ENCODE assay signal across 36 cellular contexts in genomic region chr6:27400877-27401642, GRCh38.
"Had no signal": no experiment of that assay in that cellular context is flagged by ENCODE, and none has a peak within 500 bp of the region (broad histone marks: within the 10 kb centered on the region; RNA-seq: fewer than 3 reads in every experiment).

No MANE protein-coding gene starts in this region.

- H3K4me3 ChIP-seq: adrenal gland, body of pancreas had no signal

- H3K27me3 ChIP-seq: adrenal gland, body of pancreas had no signal

- H3K4me1 ChIP-seq: adrenal gland, body of pancreas had no signal

- H3K4me1 Mint-ChIP-seq: activated B cell treated with CpG ODN at 0.5 μM for 24 hours; activated CD8-positive, alpha-beta memory T cell treated with anti-CD3 and anti-CD28 coated beads, Interleukin-2, amount 10 ng/mL, durations not matched to agents 7 days and 5 days; activated naive CD4-positive, alpha-beta T cell treated with anti-CD3 and anti-CD28 coated beads, Interleukin-2, amount 10 ng/mL, durations not matched to agents 7 days and 5 days; T-helper 17 cell had no signal

- H3K36me3 ChIP-seq: adrenal gland, WERI-Rb-1 had no signal

- ATAC-seq: activated CD4-positive, CD25-positive, alpha-beta regulatory T cell treated with anti-CD3 and anti-CD28 coated beads, Interleukin-2, amount 50 U/mL, for 24 hours; activated CD8-positive, alpha-beta memory T cell treated with anti-CD3 and anti-CD28 coated beads, Interleukin-2, amount 10 ng/mL, durations not matched to agents 7 days and 5 days; activated CD8-positive, alpha-beta T cell treated with anti-CD3 and anti-CD28 coated beads, Interleukin-2, amount 10 ng/mL, durations not matched to agents 7 days and 5 days; activated naive CD4-positive, alpha-beta T cell treated with anti-CD3 and anti-CD28 coated beads, Interleukin-2, amount 50 U/mL, for 72 hours; body of pancreas; effector memory CD8-positive, alpha-beta T cell; esophagus mucosa; T-helper 17 cell had no signal

- DNase-seq: activated B cell treated with CpG ODN at 0.5 μM for 24 hours; activated CD4-positive, alpha-beta T cell treated with anti-CD3 and anti-CD28 coated beads for 48 hours; activated CD4-positive, alpha-beta T cell treated with anti-CD3 and anti-CD28 coated beads, Interleukin-2, amount 50 U/mL, for 1 hour; activated CD4-positive, alpha-beta T cell treated with anti-CD3 and anti-CD28 coated beads, Interleukin-2, amount 50 U/mL, for 48 hours; activated CD8-positive, alpha-beta memory T cell treated with anti-CD3 and anti-CD28 coated beads, Interleukin-2, amount 10 ng/mL, durations not matched to agents 7 days and 5 days; activated CD8-positive, alpha-beta memory T cell treated with anti-CD3 and anti-CD28 coated beads, Interleukin-2, amount 50 U/mL, for 4 hours; activated CD8-positive, alpha-beta T cell treated with anti-CD3 and anti-CD28 coated beads, Interleukin-2, amount 10 ng/mL, durations not matched to agents 7 days and 5 days; activated gamma-delta T cell; activated naive CD4-positive, alpha-beta T cell; activated naive CD4-positive, alpha-beta T cell treated with anti-CD3 and anti-CD28 coated beads, Interleukin-2, amount 10 ng/mL, durations not matched to agents 7 days and 5 days; activated T-cell treated with anti-CD3 and anti-CD28 coated beads, Interleukin-2, amount 50 U/mL, for 1 hour; activated T-cell treated with anti-CD3 and anti-CD28 coated beads, Interleukin-2, amount 50 U/mL, for 48 hours; adrenal gland; amygdala; aorta; body of pancreas; caudate nucleus; cortex of kidney; dermis blood vessel endothelial cell; effector CD4-positive, alpha-beta T cell; effector memory CD8-positive, alpha-beta T cell; foreskin fibroblast; head of caudate nucleus; T-helper 1 cell; T-helper 17 cell; T1000; WERI-Rb-1 had no signal

- H3K27me3 Mint-ChIP-seq: activated B cell treated with CpG ODN at 0.5 μM for 24 hours; activated CD8-positive, alpha-beta memory T cell treated with anti-CD3 and anti-CD28 coated beads, Interleukin-2, amount 10 ng/mL, durations not matched to agents 7 days and 5 days; activated naive CD4-positive, alpha-beta T cell treated with anti-CD3 and anti-CD28 coated beads, Interleukin-2, amount 10 ng/mL, durations not matched to agents 7 days and 5 days; T-helper 17 cell had no signal

- H3K27ac ChIP-seq: adrenal gland, body of pancreas, WERI-Rb-1 had no signal

- H3K27ac Mint-ChIP-seq: activated B cell treated with CpG ODN at 0.5 μM for 24 hours; activated CD8-positive, alpha-beta memory T cell treated with anti-CD3 and anti-CD28 coated beads, Interleukin-2, amount 10 ng/mL, durations not matched to agents 7 days and 5 days; activated CD8-positive, alpha-beta T cell treated with anti-CD3 and anti-CD28 coated beads, Interleukin-2, amount 10 ng/mL, durations not matched to agents 7 days and 5 days; activated naive CD4-positive, alpha-beta T cell treated with anti-CD3 and anti-CD28 coated beads, Interleukin-2, amount 10 ng/mL, durations not matched to agents 7 days and 5 days; activated naive CD4-positive, alpha-beta T cell treated with anti-CD3 and anti-CD28 coated beads, Interleukin-2, amount 50 U/mL, for 72 hours; activated T-helper 1 cell treated with anti-CD3 and anti-CD28 coated beads, Interleukin-12 subunit alpha, Interleukin-12 subunit beta, Interleukin-2, Interleukin-4 antibody, amounts not matched to agents 30 ng/mL and 10 ng/mL and 1 ng/mL, durations not matched to agents 14 hours and 24 hours and 36 hours; activated T-helper 2 cell treated with anti-CD3 and anti-CD28 coated beads, Interferon-gamma antibody, Interleukin-2, Interleukin-4, amounts not matched to agents 10 μg/mL and 5 μg/mL and 100 μg/mL, durations not matched to agents 14 hours and 24 hours and 36 hours; effector memory CD8-positive, alpha-beta T cell; T-helper 17 cell; T-helper 2 cell treated with Interferon-gamma antibody and Interleukin-4, amounts not matched to agents 5 μg/mL and 100 μg/mL, for 36 hours had no signal

- FAIRE-seq: colon, endometrium, frontal cortex had no signal

- H3K4me3 Mint-ChIP-seq: activated B cell treated with CpG ODN at 0.5 μM for 24 hours; activated CD8-positive, alpha-beta memory T cell treated with anti-CD3 and anti-CD28 coated beads, Interleukin-2, amount 10 ng/mL, durations not matched to agents 7 days and 5 days; activated CD8-positive, alpha-beta T cell treated with anti-CD3 and anti-CD28 coated beads, Interleukin-2, amount 10 ng/mL, durations not matched to agents 7 days and 5 days; activated naive CD4-positive, alpha-beta T cell treated with anti-CD3 and anti-CD28 coated beads, Interleukin-2, amount 10 ng/mL, durations not matched to agents 7 days and 5 days; activated T-helper 1 cell treated with anti-CD3 and anti-CD28 coated beads, Interleukin-12 subunit alpha, Interleukin-12 subunit beta, Interleukin-2, Interleukin-4 antibody, amounts not matched to agents 30 ng/mL and 10 ng/mL and 1 ng/mL, durations not matched to agents 14 hours and 24 hours and 36 hours; effector memory CD8-positive, alpha-beta T cell; T-helper 17 cell; T-helper 2 cell treated with Interferon-gamma antibody and Interleukin-4, amounts not matched to agents 5 μg/mL and 100 μg/mL, for 36 hours had no signal
